ENCODE assay signal across 20 cellular contexts in genomic region chr4:183626168-183626567, GRCh38.
"Had no signal": no experiment of that assay in that cellular context is flagged by ENCODE, and none has a peak within 500 bp of the region (broad histone marks: within the 10 kb centered on the region; RNA-seq: fewer than 3 reads in every experiment).

No MANE protein-coding gene starts in this region.

- FAIRE-seq: frontal cortex, kidney, small intestine had no signal

- H3K9me3 ChIP-seq: colonic mucosa, left lung, ovary, right lobe of liver, transverse colon, upper lobe of right lung, uterus had no signal

- H3K36me3 ChIP-seq: colonic mucosa, left lung, ovary, right lobe of liver, transverse colon, upper lobe of right lung, uterus had no signal

- DNase-seq: colonic mucosa; effector CD8-positive, alpha-beta T cell; endodermal cell; erythroblast; kidney; left lung; mesenchymal stem cell; midbrain; natural killer cell; occipital lobe; right lobe of liver; small intestine; stimulated activated CD4-positive, alpha-beta T cell treated with anti-CD3 and anti-CD28 coated beads, Interleukin-15, amount 100 ng/mL, for 24 hours; stimulated activated CD4-positive, alpha-beta T cell treated with anti-CD3 and anti-CD28 coated beads, Interleukin-2, amount 100 ng/mL, for 48 hours; stimulated activated naive B cell treated with anti-CD40 and anti-IgM and Interleukin-4, amounts not matched to agents 10 μg/mL and 1 μg/mL and 100 μg/mL, for 72 hours; transverse colon; upper lobe of right lung; uterus had no signal

- H3K27ac ChIP-seq: colonic mucosa, left lung, right lobe of liver, transverse colon, upper lobe of right lung, uterus had no signal

- H3K4me3 ChIP-seq: colonic mucosa, left lung, ovary, right lobe of liver, transverse colon, upper lobe of right lung, uterus had no signal

- ATAC-seq: left lung; natural killer cell; right lobe of liver; stimulated activated naive B cell treated with anti-CD40 and anti-IgM and Interleukin-4, amounts not matched to agents 10 μg/mL and 1 μg/mL and 100 μg/mL, for 72 hours; upper lobe of right lung had no signal

- H3K4me1 ChIP-seq: colonic mucosa, transverse colon, uterus had no signal

- H3K27me3 ChIP-seq: colonic mucosa, left lung, ovary, right lobe of liver, transverse colon, upper lobe of right lung, uterus had no signal
